20 cellular contexts compared by ENCODE assay signal in the genomic region with DNA sequence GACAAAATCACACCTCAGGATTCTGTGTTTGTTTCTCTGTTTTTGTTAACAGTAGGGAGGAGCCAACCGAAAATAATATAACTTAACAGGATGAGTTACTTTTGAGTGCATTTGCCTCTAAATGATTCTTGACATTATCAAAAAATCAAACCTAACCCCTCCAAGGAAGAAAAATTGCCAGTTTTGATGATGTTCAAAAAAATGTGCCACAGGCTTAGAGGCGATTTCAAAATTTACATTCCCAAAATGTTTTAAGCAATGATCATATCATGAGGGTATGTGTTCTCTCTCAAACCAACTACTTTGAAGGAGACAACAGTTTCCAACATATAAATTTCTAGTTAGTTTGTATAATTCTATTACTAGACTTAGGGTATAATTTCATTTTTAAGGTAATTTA. TPM values are rescaled to one million over a fixed set of nuclear protein-coding genes. Genes with fewer than 3 reads are reported as not detected.
DNase-seq lines count a peak whose midpoint lies in the region; ATAC-seq, FAIRE-seq and TF ChIP-seq lines count a peak whose summit lies in the region.
"Had no signal": no experiment of that assay in that cellular context is flagged by ENCODE, and none has a peak within 500 bp of the region (broad histone marks: within the 10 kb centered on the region; RNA-seq: fewer than 3 reads in every experiment).

No MANE protein-coding gene starts in this region.

- WGBS in tibial nerve, 2 donors = 40 to 48% methylated on average over 2 of the region's 2 CpGs

- TF ChIP-seq EP300 in tibial nerve (IDR thresholded peaks at IDR 0.05) = no peak

- H3K27me3 ChIP-seq in tibial nerve = no peaks in the 10 kb centered on the region
- H3K27me3 ChIP-seq: body of pancreas had no signal

- H3K36me3 Mint-ChIP-seq in glutamatergic neuron (ENCODE audit: unreplicated experiment) = no peaks in the 10 kb centered on the region
- H3K36me3 Mint-ChIP-seq in mesothelial cell of epicardium = no peaks in the 10 kb centered on the region

- peak; percentile 89 for FAIRE-seq in H54 (lab: Jason Lieb, UNC)

- TF ChIP-seq CTCF in choroid plexus epithelial cell (conservative IDR thresholded peaks at IDR 0.05; ENCODE audit: low read depth, low read length) (no peak), tibial nerve (IDR thresholded peaks at IDR 0.05) (no peak), glutamatergic neuron (IDR thresholded peaks at IDR 0.05; ENCODE audit: partially characterized antibody, unreplicated experiment) (no peak), mesothelial cell of epicardium (IDR thresholded peaks at IDR 0.05; ENCODE audit: unreplicated experiment) (no peak)

- H3K4me1 ChIP-seq in tibial nerve = peaks cover 0 to 81% (median 9%) of the 10 kb centered on the region in 4 donors
- H3K4me1 ChIP-seq: body of pancreas had no signal

- H3K27me3 Mint-ChIP-seq in glutamatergic neuron (ENCODE audit: unreplicated experiment) = no peaks in the 10 kb centered on the region
- H3K27me3 Mint-ChIP-seq in mesothelial cell of epicardium (ENCODE audit: low read depth) = peaks cover 5% of the 10 kb centered on the region

- ATAC-seq in HG02588 (IDR thresholded peaks at IDR 0.05; ENCODE audit: unreplicated experiment) = no peak
- ATAC-seq: body of pancreas had no signal

- TF ChIP-seq POLR2A in H54 (IDR thresholded peaks at IDR 0.05; ENCODE audit: low read depth, low read length) (no peak), tibial nerve (IDR thresholded peaks at IDR 0.05) (no peak)

- no peaks in the 10 kb centered on the region for H3K9me3 Mint-ChIP-seq in glutamatergic neuron (ENCODE audit: unreplicated experiment)
- H3K9me3 Mint-ChIP-seq in mesothelial cell of epicardium = no peaks in the 10 kb centered on the region
- H3K9me3 Mint-ChIP-seq: activated CD4-positive, alpha-beta T cell treated with anti-CD3 and anti-CD28 coated beads, Interleukin-2, amount 10 ng/mL, durations not matched to agents 7 days and 5 days; nephron progenitor cell had no signal

- H3K27ac Mint-ChIP-seq in glutamatergic neuron (ENCODE audit: unreplicated experiment) (no peak overlapping the region), mesothelial cell of epicardium (no peak overlapping the region)
- H3K27ac Mint-ChIP-seq: activated CD4-positive, alpha-beta T cell treated with anti-CD3 and anti-CD28 coated beads, Interleukin-2, amount 10 ng/mL, durations not matched to agents 7 days and 5 days; nephron progenitor cell had no signal

- H3K36me3 ChIP-seq in tibial nerve = no peaks in the 10 kb centered on the region

- H3K27ac ChIP-seq in tibial nerve = peak overlapping the region; percentile 31 to 98 (median 69)

- no peaks in the 10 kb centered on the region for H3K9me3 ChIP-seq in tibial nerve
- H3K9me3 ChIP-seq: body of pancreas had no signal

- H3K4me1 Mint-ChIP-seq in glutamatergic neuron (ENCODE audit: low read depth, unreplicated experiment) (no peaks in the 10 kb centered on the region), mesothelial cell of epicardium (peaks cover 32% of the 10 kb centered on the region)
- H3K4me1 Mint-ChIP-seq: activated CD4-positive, alpha-beta T cell treated with anti-CD3 and anti-CD28 coated beads, Interleukin-2, amount 10 ng/mL, durations not matched to agents 7 days and 5 days; nephron progenitor cell had no signal

- H3K4me3 ChIP-seq in choroid plexus epithelial cell (ENCODE audit: low read depth, low read length) = no peak overlapping the region
- peak overlapping the region in 1 of 4 donors; percentile 69 for H3K4me3 ChIP-seq in tibial nerve
- H3K4me3 ChIP-seq: body of pancreas, lung had no signal

- DNase-seq in H54 (ENCODE audit: insufficient read length, low spot score) (no peak), choroid plexus epithelial cell (ENCODE audit: low read depth) (peak; percentile 67), myocyte (ENCODE audit: low read depth) (peak; percentile 50), tibial nerve (ENCODE audit: low spot score in 2 of 2) (no peak), glutamatergic neuron (no peak), NCI-H1092 (lab: John Stamatoyannopoulos, UW) (no peak), mesothelial cell of epicardium (ENCODE audit: low spot score in 2 of 2, unreplicated experiment in 2 of 2) (no peak)
- DNase-seq: activated CD4-positive, alpha-beta T cell treated with anti-CD3 and anti-CD28 coated beads, Interleukin-2, amount 10 ng/mL, durations not matched to agents 7 days and 5 days; activated naive CD4-positive, alpha-beta T cell; body of pancreas; COR-L47; dermis blood vessel endothelial cell; head of caudate nucleus; NCI-H1105 treated with DMSO at 0.1 percent for 48 hours; nephron progenitor cell; SHP77; T-helper 1 cell had no signal

- H3K4me3 Mint-ChIP-seq in glutamatergic neuron (ENCODE audit: unreplicated experiment) (no peak overlapping the region), mesothelial cell of epicardium (no peak overlapping the region)
- H3K4me3 Mint-ChIP-seq: activated CD4-positive, alpha-beta T cell treated with anti-CD3 and anti-CD28 coated beads, Interleukin-2, amount 10 ng/mL, durations not matched to agents 7 days and 5 days; nephron progenitor cell had no signal

RNA-seq across cellular contexts. Expression of a gene that starts 6.7 kb away (rescaled TPM):
- 63.1 and 69.8 TPM in 2 replicates for total RNA-seq in myocyte
- 44.8 TPM for polyA plus RNA-seq in myocyte (2012)
- 10 to 100 TPM; 54.3 to 81.5 (median 61.2) TPM for total RNA-seq in tibial nerve
- total RNA-seq in glutamatergic neuron (ENCODE audit: unreplicated experiment) = 0.15 TPM
- total RNA-seq in mesothelial cell of epicardium = 11.9 to 13.5 TPM (median 13.4 TPM) in 3 replicates
- total RNA-seq: activated CD4-positive, alpha-beta T cell treated with anti-CD3 and anti-CD28 coated beads, Interleukin-2, amount 10 ng/mL, durations not matched to agents 7 days and 5 days; OCI-LY7 had no signal

Comparison
In these comparisons a context has a peak if more than half of its experiments do, and no peak if none do; other contexts are left out.
1. DNase-seq: peak in choroid plexus epithelial cell (single experiment) and myocyte (single experiment); none in H54 (single experiment), tibial nerve (0 of 2), glutamatergic neuron (single experiment), NCI-H1092 (single experiment) and mesothelial cell of epicardium (0 of 2).
2. RNA of a gene that starts 6.7 kb away (total RNA-seq): 63.1 to 69.8 TPM in myocyte, 54.3 to 81.5 TPM in tibial nerve and 11.9 to 13.5 TPM in mesothelial cell of epicardium; 0.15 TPM in glutamatergic neuron (single experiment); every median in the first group is over 10 times any median in the second.